Comparison of ENCODE assay signal across 18 cellular contexts in genomic region chr21:31713115-31713514, GRCh38.
"Had no signal": no experiment of that assay in that cellular context is flagged by ENCODE, and none has a peak within 500 bp of the region (broad histone marks: within the 10 kb centered on the region; RNA-seq: fewer than 3 reads in every experiment).

No MANE protein-coding gene starts in this region.

- H3K9me3 ChIP-seq: esophagus squamous epithelium, gastroesophageal sphincter, left ventricle myocardium inferior, lower lobe of right lung, psoas muscle, sigmoid colon had no signal

- H3K27me3 ChIP-seq: esophagus squamous epithelium, gastroesophageal sphincter, sigmoid colon had no signal

- H3K36me3 Mint-ChIP-seq: immature natural killer cell, mesothelial cell of epicardium, type B pancreatic cell had no signal

- H3K9me3 Mint-ChIP-seq: immature natural killer cell, memory B cell, mesothelial cell of epicardium, nephron, type B pancreatic cell had no signal

- H3K4me3 Mint-ChIP-seq: immature natural killer cell, memory B cell, mesothelial cell of epicardium, nephron, type B pancreatic cell had no signal

- H3K36me3 ChIP-seq: esophagus squamous epithelium, gastroesophageal sphincter, left ventricle myocardium inferior, lower lobe of right lung, sigmoid colon had no signal

- H3K27ac ChIP-seq: esophagus squamous epithelium, gastroesophageal sphincter, left ventricle myocardium inferior, lower lobe of right lung, psoas muscle, sigmoid colon, skin epidermis had no signal

- ATAC-seq: gastroesophageal sphincter, lower lobe of right lung, psoas muscle had no signal

- DNase-seq: effector memory CD4-positive, alpha-beta T cell; esophagus squamous epithelium; foreskin fibroblast; glutamatergic neuron; immature natural killer cell; left ventricle myocardium inferior; lower lobe of right lung; occipital lobe; psoas muscle; sigmoid colon; stimulated activated CD4-positive, alpha-beta T cell treated with anti-CD3 and anti-CD28 coated beads, Interleukin-12 subunit alpha, Interleukin-12 subunit beta, amount 100 ng/mL, for 4 hours; stimulated activated naive CD4-positive, alpha-beta T cell treated with Interleukin-2 at 50 U/mL for 16 hours had no signal

- H3K27me3 Mint-ChIP-seq: memory B cell, type B pancreatic cell had no signal

- H3K4me3 ChIP-seq: esophagus squamous epithelium, gastroesophageal sphincter, left ventricle myocardium inferior, lower lobe of right lung, psoas muscle, sigmoid colon, skin epidermis had no signal

- H3K27ac Mint-ChIP-seq: immature natural killer cell, memory B cell, mesothelial cell of epicardium, type B pancreatic cell had no signal
